Comparison of ENCODE assay signal across 20 cellular contexts in genomic region chr1:221141606-221142285, GRCh38.
DNase-seq lines count a peak whose midpoint lies in the region; ATAC-seq and TF ChIP-seq lines count a peak whose summit lies in the region.
"Had no signal": no experiment of that assay in that cellular context is flagged by ENCODE, and none has a peak within 500 bp of the region (broad histone marks: within the 10 kb centered on the region; RNA-seq: fewer than 3 reads in every experiment).

No MANE protein-coding gene starts in this region.

- no peaks in the 10 kb centered on the region for H3K27me3 ChIP-seq in NT2/D1 (ENCODE audit: insufficient read depth, insufficient read length)
- H3K27me3 ChIP-seq: SJSA1 had no signal

- H3K36me3 ChIP-seq in NT2/D1 (ENCODE audit: insufficient read depth, insufficient read length, low read length), result no peaks in the 10 kb centered on the region
- H3K36me3 ChIP-seq: SJSA1 had no signal

- H3K4me1 ChIP-seq in NT2/D1 (ENCODE audit: insufficient read depth, insufficient read length), result no peaks in the 10 kb centered on the region
- H3K4me1 ChIP-seq: SJSA1 had no signal

- peak overlapping the region; percentile 38 for H3K27ac Mint-ChIP-seq in neural crest cell (ENCODE audit: unreplicated experiment)

- no peak overlapping the region for H3K27ac ChIP-seq in RWPE1
- H3K27ac ChIP-seq: HL-60, PC-9, SJSA1 had no signal

- TF ChIP-seq CTCF in AG10803 (conservative IDR thresholded peaks at IDR 0.05; ENCODE audit: low read length) (no peak), neural crest cell (conservative IDR thresholded peaks at IDR 0.05) (no peak), RWPE1 (conservative IDR thresholded peaks at IDR 0.05; ENCODE audit: low read depth) (no peak)

- no peaks in the 10 kb centered on the region for H3K4me1 Mint-ChIP-seq in neural crest cell

- no peaks in the 10 kb centered on the region for H3K9me3 ChIP-seq in NT2/D1 (ENCODE audit: insufficient read depth, low read length)
- H3K9me3 ChIP-seq: SJSA1 had no signal

- ATAC-seq in HG02623 (IDR thresholded peaks at IDR 0.05; ENCODE audit: unreplicated experiment), result no peak

- no peaks in the 10 kb centered on the region for H3K36me3 Mint-ChIP-seq in neural crest cell (ENCODE audit: low read depth)

- no peaks in the 10 kb centered on the region for H3K27me3 Mint-ChIP-seq in neural crest cell (ENCODE audit: low read depth)

- no peak overlapping the region for H3K4me3 Mint-ChIP-seq in neural crest cell

- H3K4me3 ChIP-seq in AG10803 (ENCODE audit: low read length), result no peak overlapping the region
- H3K4me3 ChIP-seq in NT2/D1 (ENCODE audit: insufficient read length, low read depth), result no peak overlapping the region
- H3K4me3 ChIP-seq: PC-9, SJSA1 had no signal

- DNase-seq in AG10803 (ENCODE audit: low read depth) (peak; percentile 7), NT2/D1 (ENCODE audit: low read depth, low spot score) (peak; percentile 27), islet precursor cell (peak; percentile 72), neural crest cell (ENCODE audit: low read depth, low spot score) (no peak), RWPE1 (ENCODE audit: low spot score) (no peak), NCI-H510A treated with DMSO at 0.1 percent for 48 hours (lab: John Stamatoyannopoulos, UW) (no peak)
- no peak for DNase-seq in activated naive CD4-positive, alpha-beta T cell treated with anti-CD3 and anti-CD28 coated beads, Interleukin-2, amount 50 U/mL, for 16 hours
- DNase-seq: 8988T, COR-L47, DMS153, EL, HCEC 1CT, NCI-H1417, NCI-H187 treated with DMSO at 0.1 percent for 48 hours, NCI-H446 treated with DMSO at 0.1 percent for 48 hours, NCI-H774, PC-9 had no signal

- CTCF ChIA-PET in RWPE1 (lab: Yijun Ruan, JAX), result interaction anchor here (0.5 to 0.6 kb wide), 2 partner anchors 15 to 204 kb away, joined by 4 to 5 read pairs; no protein-coding TSS in a partner anchor

- POLR2A ChIA-PET in RWPE1 (lab: Yijun Ruan, JAX; ENCODE audit: low non-redundant PET), result no interaction called here

- no peaks in the 10 kb centered on the region for H3K9me3 Mint-ChIP-seq in neural crest cell

- H3K9ac ChIP-seq in NT2/D1 (ENCODE audit: insufficient read length, low read depth), result no peak overlapping the region

Comparison
In these comparisons a context has a peak if more than half of its experiments do, and no peak if none do; other contexts are left out.
1. DNase-seq: peak in AG10803 (single experiment), NT2/D1 (single experiment) and islet precursor cell (single experiment); none in neural crest cell (single experiment), RWPE1 (single experiment), activated naive CD4-positive, alpha-beta T cell treated with anti-CD3 and anti-CD28 coated beads, Interleukin-2, amount 50 U/mL, for 16 hours (single experiment) and NCI-H510A treated with DMSO at 0.1 percent for 48 hours (single experiment).